In the genomic region with DNA sequence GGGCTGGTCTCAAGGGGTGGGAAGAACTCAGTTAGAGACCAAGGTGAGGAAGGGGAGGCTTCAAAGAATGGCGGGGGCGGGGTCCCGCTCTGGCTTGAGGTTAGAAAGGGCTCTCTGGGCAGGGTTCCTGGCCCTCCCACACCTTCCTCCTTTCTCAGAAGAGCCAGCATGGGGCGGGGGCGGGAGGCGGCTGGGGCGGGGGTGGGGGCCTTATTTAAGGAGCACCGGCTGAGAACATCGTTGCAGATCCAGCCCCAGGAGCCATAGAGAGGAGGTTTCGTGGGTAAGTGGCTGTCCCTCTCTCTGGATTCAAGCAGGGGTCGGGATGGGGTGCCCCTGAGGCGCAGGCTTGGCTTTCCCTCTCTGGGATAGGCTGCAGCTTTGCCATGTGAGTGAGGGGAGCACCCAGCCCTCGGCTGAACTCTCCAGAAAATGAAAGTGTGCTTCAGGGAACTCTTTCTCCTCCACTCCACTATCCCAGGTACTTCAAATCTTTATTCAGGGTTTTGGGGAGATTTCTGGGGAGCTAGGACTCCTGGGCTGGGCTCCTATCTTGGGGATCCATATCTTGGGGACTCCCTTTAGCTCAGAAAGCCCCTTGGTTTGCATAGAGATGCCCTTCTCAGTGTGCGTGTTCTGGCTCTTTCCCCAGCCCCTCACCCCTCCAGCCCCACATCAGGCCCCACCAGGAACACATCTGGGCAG, we compare ENCODE assay signal across 8 cellular contexts. TPM values are rescaled to one million over a fixed set of nuclear protein-coding genes. Genes with fewer than 3 reads are reported as not detected.
A peak's percentile ranks its signal among the peaks of the same experiment; 100 is the strongest.
DNase-seq lines count a peak whose midpoint lies in the region; ATAC-seq and TF ChIP-seq lines count a peak whose summit lies in the region.

No MANE protein-coding gene starts in this region.

- no peak overlapping the region for H3K9ac ChIP-seq in SK-N-SH

- POLR2A ChIA-PET in SK-N-SH (lab: Yijun Ruan, JAX), result interaction anchor here (1.0 to 2.5 kb wide), 3 partner anchors 13 to 15 kb away, joined by 3 to 8 read pairs (median 4); partner anchors contain the start of gene C10orf95

- H3K27ac Mint-ChIP-seq in HFFc6, result no peak overlapping the region
- peak overlapping the region; percentile 91 for H3K27ac Mint-ChIP-seq in activated naive CD8-positive, alpha-beta T cell

- H3K27ac ChIP-seq in ACC112 (ENCODE audit: low read depth, low read length) (peak overlapping the region; percentile 60), SK-N-SH (ENCODE audit: low read depth in 2 of 2, low read length in 1 of 2) (no peak overlapping the region)

- CTCF ChIA-PET in SK-N-SH (lab: Yijun Ruan, JAX), result interaction anchor here (1.3 to 3.7 kb wide), 3 partner anchors 14 to 36 kb away, joined by 4 to 23 read pairs (median 10); partner anchors contain the start of genes C10orf95 and FBXL15

- no peak for TF ChIP-seq RAD21 in SK-N-SH (IDR thresholded peaks at IDR 0.05; ENCODE audit: low read length)

- H3K9me3 ChIP-seq in mononuclear cell (ENCODE audit: low read depth, low read length) (no peaks in the 10 kb centered on the region), SK-N-SH (no peaks in the 10 kb centered on the region)

- peaks cover 23% of the 10 kb centered on the region for H3K79me2 ChIP-seq in ACC112 (ENCODE audit: control insufficient read depth, insufficient read depth, low read length, unreplicated experiment)
- peaks cover 14% of the 10 kb centered on the region for H3K79me2 ChIP-seq in SK-N-SH (ENCODE audit: insufficient read depth)

- H3K4me1 ChIP-seq in ACC112 (ENCODE audit: control insufficient read depth, insufficient read depth, low read length, unreplicated experiment) (peaks cover 19% of the 10 kb centered on the region), mononuclear cell (ENCODE audit: insufficient read depth, low read length) (peaks cover 51% of the 10 kb centered on the region), SK-N-SH (ENCODE audit: control insufficient read depth in 1 of 2, insufficient read depth in 2 of 2, low read depth in 1 of 2, low read length in 1 of 2) (peaks cover 0 to 6% of the 10 kb centered on the region in 2 experiments; a peak in 1 of 4 replicates)

- ATAC-seq in GM21529 (IDR thresholded peaks at IDR 0.05; ENCODE audit: unreplicated experiment), result no peak

- no peak overlapping the region for H3K4me2 ChIP-seq in SK-N-SH

- H3K36me3 Mint-ChIP-seq in HFFc6 (ENCODE audit: low read depth), result no peaks in the 10 kb centered on the region
- peaks cover 2% of the 10 kb centered on the region for H3K36me3 Mint-ChIP-seq in activated naive CD8-positive, alpha-beta T cell

- H3K27me3 ChIP-seq in ACC112 (ENCODE audit: insufficient read depth, low read length), result no peaks in the 10 kb centered on the region
- no peaks in the 10 kb centered on the region for H3K27me3 ChIP-seq in mononuclear cell (ENCODE audit: insufficient read depth, low read length)
- H3K27me3 ChIP-seq in SK-N-SH (ENCODE audit: insufficient read depth), result no peaks in the 10 kb centered on the region

- H3K9me2 ChIP-seq in SK-N-SH, result no peaks in the 10 kb centered on the region

- DNase-seq in HFFc6, result no peak
- DNase-seq in NCI-H2171 (lab: John Stamatoyannopoulos, UW), result no peak
- DNase-seq in SK-N-SH, result no peak
- DNase-seq in hippocampal formation (lab: John Stamatoyannopoulos, UW), result no peak

- TF ChIP-seq CTCF in HFFc6 (IDR thresholded peaks at IDR 0.05), result no peak
- no peak for TF ChIP-seq CTCF in SK-N-SH (IDR thresholded peaks at IDR 0.05)

- H3K4me1 Mint-ChIP-seq in HFFc6 (ENCODE audit: low read depth), result peaks cover 31% of the 10 kb centered on the region
- peaks cover 55% of the 10 kb centered on the region for H3K4me1 Mint-ChIP-seq in activated naive CD8-positive, alpha-beta T cell (ENCODE audit: low read depth)

- no peaks in the 10 kb centered on the region for H3K9me3 Mint-ChIP-seq in HFFc6
- no peaks in the 10 kb centered on the region for H3K9me3 Mint-ChIP-seq in activated naive CD8-positive, alpha-beta T cell (ENCODE audit: low read depth)

- H2AFZ ChIP-seq in ACC112 (ENCODE audit: low read length, unreplicated experiment) (peak overlapping the region; percentile 70), SK-N-SH (ENCODE audit: low read depth) (no peak overlapping the region)

- H3K36me3 ChIP-seq in ACC112 (ENCODE audit: insufficient read depth, low read length), result 0 out of 2 replicates have a peak, but pooled peaks cover 3% of the 10 kb centered on the region
- H3K36me3 ChIP-seq in SK-N-SH (replicated peaks in 1 of 2; ENCODE audit: control insufficient read depth in 1 of 2, insufficient read depth in 2 of 2, low read length in 1 of 2), result peaks cover 0 to under 1% of the 10 kb centered on the region in 2 experiments

- H3F3A ChIP-seq in SK-N-SH (replicated peaks; ENCODE audit: insufficient read depth), result no peaks in the 10 kb centered on the region

- peaks cover 2% of the 10 kb centered on the region; the same call in 1 of the 2 replicates for H3K27me3 Mint-ChIP-seq in HFFc6 (ENCODE audit: insufficient read depth)
- H3K27me3 Mint-ChIP-seq in activated naive CD8-positive, alpha-beta T cell, result no peaks in the 10 kb centered on the region

- no peaks in the 10 kb centered on the region for H4K20me1 ChIP-seq in SK-N-SH (ENCODE audit: insufficient read depth)

- peak overlapping the region; percentile 78 for H3K4me3 ChIP-seq in ACC112 (ENCODE audit: low read depth, low read length)
- peak overlapping the region; percentile 35 for H3K4me3 ChIP-seq in mononuclear cell (ENCODE audit: low read length)
- H3K4me3 ChIP-seq in SK-N-SH (ENCODE audit: low read depth in 2 of 2, low read length in 1 of 2), result no peak overlapping the region

- 65% methylated on average over 9 of the region's 14 CpGs for WGBS in SK-N-SH (ENCODE audit: low lambda C conversion rate)

- H3K4me3 Mint-ChIP-seq in HFFc6, result peak overlapping the region; percentile 67
- H3K4me3 Mint-ChIP-seq in activated naive CD8-positive, alpha-beta T cell, result peak overlapping the region; percentile 88

- no peak for TF ChIP-seq EP300 in SK-N-SH (IDR thresholded peaks at IDR 0.05; ENCODE audit: borderline replicate concordance in 1 of 2, low read depth in 1 of 2, low read length in 1 of 2)

TF ChIP-seq in SK-N-SH, 30 proteins besides CTCF, POLR2A, EP300 and RAD21 (continues in another document):
- TF ChIP-seq FOSL2 (IDR thresholded peaks at IDR 0.05; ENCODE audit: borderline replicate concordance, low read depth) (no peak), EZH2phosphoT487 (IDR thresholded peaks at IDR 0.05; ENCODE audit: borderline replicate concordance, low read depth) (no peak), SIN3A (IDR thresholded peaks at IDR 0.05; ENCODE audit: borderline replicate concordance, low read depth, low read length) (no peak)
- TF ChIP-seq, protein P1, sequence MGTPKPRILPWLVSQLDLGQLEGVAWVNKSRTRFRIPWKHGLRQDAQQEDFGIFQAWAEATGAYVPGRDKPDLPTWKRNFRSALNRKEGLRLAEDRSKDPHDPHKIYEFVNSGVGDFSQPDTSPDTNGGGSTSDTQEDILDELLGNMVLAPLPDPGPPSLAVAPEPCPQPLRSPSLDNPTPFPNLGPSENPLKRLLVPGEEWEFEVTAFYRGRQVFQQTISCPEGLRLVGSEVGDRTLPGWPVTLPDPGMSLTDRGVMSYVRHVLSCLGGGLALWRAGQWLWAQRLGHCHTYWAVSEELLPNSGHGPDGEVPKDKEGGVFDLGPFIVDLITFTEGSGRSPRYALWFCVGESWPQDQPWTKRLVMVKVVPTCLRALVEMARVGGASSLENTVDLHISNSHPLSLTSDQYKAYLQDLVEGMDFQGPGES (IDR thresholded peaks at IDR 0.05; ENCODE audit: low read depth, low read length), result no peak

RNA-seq across cellular contexts. Expression of gene CUEDC2, which starts 3.3 kb away (rescaled TPM):
- 10 to 100 TPM; 62.6 to 75.9 (median 72.5) TPM for total RNA-seq in HFFc6 (2021; fragmentation: NEBNext Ultra II Directional; extraction: Animal tissue kit (Norgen Biotek cat#: 25700))
- total RNA-seq in mononuclear cell, result 16.0 TPM
- polyA plus RNA-seq in SK-N-SH (2012; rRNA removed), result 130 and 162 TPM in 2 replicates
- 95.1 and 125 TPM in 2 replicates for polyA plus RNA-seq in SK-N-SH (2012; cell fraction: cytosol; rRNA removed)
- 224 and 316 TPM in 2 replicates for polyA plus RNA-seq in SK-N-SH (2012; cell fraction: nucleus; rRNA removed)

RNA-seq across cellular contexts. Expression of gene FBXL15, which starts 15.0 kb away (rescaled TPM):
- total RNA-seq in HFFc6 (2021; fragmentation: NEBNext Ultra II Directional; extraction: Animal tissue kit (Norgen Biotek cat#: 25700)), result 10 to 100 TPM in 4 of 6 experiments, 1 to 10 TPM in 2; 9.2 to 13.2 (median 11.5) TPM
- total RNA-seq in mononuclear cell, result 4.7 TPM
- 11.7 and 17.2 TPM in 2 replicates for polyA plus RNA-seq in SK-N-SH (2012; rRNA removed)
- polyA plus RNA-seq in SK-N-SH (2012; cell fraction: cytosol; rRNA removed), result 6.0 and 10.9 TPM in 2 replicates
- polyA plus RNA-seq in SK-N-SH (2012; cell fraction: nucleus; rRNA removed), result 38.1 and 88.2 TPM in 2 replicates

RNA-seq across cellular contexts. Expression of gene C10orf95, which starts 15.7 kb away (rescaled TPM):
- under 1 TPM in 1 of 6 experiments, not detected in 5; 0.12 TPM for total RNA-seq in HFFc6 (2021; fragmentation: NEBNext Ultra II Directional; extraction: Animal tissue kit (Norgen Biotek cat#: 25700))
- total RNA-seq in mononuclear cell, result 0.10 TPM
- polyA plus RNA-seq in SK-N-SH (2012; rRNA removed), result 0.05 and 0.07 TPM in 2 replicates
- 0.03 and 0.07 TPM in 2 replicates for polyA plus RNA-seq in SK-N-SH (2012; cell fraction: cytosol; rRNA removed)
- 0.08 and 0.19 TPM in 2 replicates for polyA plus RNA-seq in SK-N-SH (2012; cell fraction: nucleus; rRNA removed)

RNA-seq across cellular contexts. Expression of gene PSD, which starts 17.1 kb away (rescaled TPM):
- 1 to 10 TPM in 2 of 6 experiments, under 1 TPM in 4; 0.37 to 1.4 (median 0.69) TPM for total RNA-seq in HFFc6 (2021; fragmentation: NEBNext Ultra II Directional; extraction: Animal tissue kit (Norgen Biotek cat#: 25700))
- 4.1 TPM for total RNA-seq in mononuclear cell
- 0.97 and 0.99 TPM in 2 replicates for polyA plus RNA-seq in SK-N-SH (2012; rRNA removed)
- polyA plus RNA-seq in SK-N-SH (2012; cell fraction: cytosol; rRNA removed), result 0.45 and 1.0 TPM in 2 replicates
- 2.1 and 3.1 TPM in 2 replicates for polyA plus RNA-seq in SK-N-SH (2012; cell fraction: nucleus; rRNA removed)

RNA-seq across cellular contexts. Expression of gene NFKB2, which starts 40.2 kb away (rescaled TPM):
- 10 to 100 TPM; 23.1 to 27.4 (median 26.1) TPM for total RNA-seq in HFFc6 (2021; fragmentation: NEBNext Ultra II Directional; extraction: Animal tissue kit (Norgen Biotek cat#: 25700))
- total RNA-seq in mononuclear cell, result 67.1 TPM
- 20.6 and 26.6 TPM in 2 replicates for polyA plus RNA-seq in SK-N-SH (2012; rRNA removed)
- 9.9 and 14.1 TPM in 2 replicates for polyA plus RNA-seq in SK-N-SH (2012; cell fraction: cytosol; rRNA removed)
- 66.4 and 78.0 TPM in 2 replicates for polyA plus RNA-seq in SK-N-SH (2012; cell fraction: nucleus; rRNA removed)

Comparison
In these comparisons a context has a peak if more than half of its experiments do, and no peak if none do; other contexts are left out.
1. H3K4me3 ChIP-seq: peak in ACC112 (single experiment) and mononuclear cell (single experiment); none in SK-N-SH (0 of 2).